Comparison of ENCODE assay signal across 1 cellular context in the genomic region with DNA sequence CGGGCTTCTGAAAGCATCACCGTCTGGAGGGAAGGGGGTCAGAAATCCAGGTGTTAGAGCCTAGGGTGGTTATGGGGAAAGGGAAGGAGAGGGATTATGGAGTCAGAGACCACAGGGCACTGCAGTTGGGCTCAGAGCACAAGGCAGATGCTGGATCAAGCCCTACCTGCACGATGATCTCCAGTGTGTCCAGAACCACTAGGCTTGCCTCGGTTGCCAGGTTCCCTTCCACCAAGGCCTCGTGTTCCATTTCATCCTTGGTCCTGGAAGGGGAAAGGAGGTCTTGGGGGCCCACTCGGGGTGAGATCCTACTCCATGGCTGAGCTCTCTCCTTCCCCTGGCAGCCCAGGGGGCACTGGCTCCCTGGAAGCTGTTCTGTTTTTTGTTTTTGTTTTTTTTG.
TF ChIP-seq lines count a peak whose summit lies in the region.

No MANE protein-coding gene starts in this region.

TF ChIP-seq in HepG2, 621 proteins besides CTCF, POLR2A, EP300 and RAD21:
- TF ChIP-seq ZNF329 (CRISPR knock-in tag; IDR thresholded peaks at IDR 0.05; ENCODE audit: low read depth), result peak; percentile 98
- TF ChIP-seq ZC3H13 (CRISPR knock-in tag; IDR thresholded peaks at IDR 0.05), result no peak
- TF ChIP-seq SNAI1 (CRISPR knock-in tag; IDR thresholded peaks at IDR 0.05; ENCODE audit: borderline replicate concordance), result no peak
